Comparison of ENCODE assay signal across 22 cellular contexts in the genomic region with DNA sequence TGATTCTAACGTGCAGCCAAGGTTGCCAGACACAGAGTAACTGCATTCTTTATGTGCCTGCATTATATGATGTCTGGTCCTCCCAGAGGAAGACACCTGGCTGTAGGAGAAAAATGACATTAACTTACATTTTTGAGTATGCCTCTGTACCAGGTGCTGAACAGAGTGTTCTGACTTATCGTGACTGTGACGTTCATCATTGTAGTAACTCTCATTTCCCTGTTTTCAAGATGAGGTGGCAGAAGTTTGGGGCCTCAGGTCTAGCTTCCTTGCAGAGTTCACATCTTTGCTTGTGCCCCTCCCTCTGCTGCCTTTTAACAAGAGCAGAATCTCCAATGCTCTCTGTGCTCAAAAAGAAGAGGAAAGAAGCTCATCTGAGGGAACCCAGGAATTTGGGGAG.
DNase-seq lines count a peak whose midpoint lies in the region; ATAC-seq, FAIRE-seq and TF ChIP-seq lines count a peak whose summit lies in the region.
"Had no signal": no experiment of that assay in that cellular context is flagged by ENCODE, and none has a peak within 500 bp of the region (broad histone marks: within the 10 kb centered on the region; RNA-seq: fewer than 3 reads in every experiment).

No MANE protein-coding gene starts in this region.

- H3K4me2 ChIP-seq in OCI-LY3 (ENCODE audit: low read length) (peak overlapping the region; percentile 20), H1 (ENCODE audit: insufficient read depth in 1 of 2, low read depth in 2 of 2, low read length in 2 of 2) (no peak overlapping the region)
- H3K4me2 ChIP-seq: GM23338 had no signal

- TF ChIP-seq CTCF in OCI-LY3 (IDR thresholded peaks at IDR 0.05; ENCODE audit: low read depth, low read length) (no peak), H1 (IDR thresholded peaks at IDR 0.05; ENCODE audit: control extremely low read depth in 1 of 3, insufficient read depth in 1 of 3, low read depth in 1 of 3, low read length in 3 of 3) (no peak)

- H3K23ac ChIP-seq in H1 (ENCODE audit: insufficient read length) = no peak overlapping the region

- no peaks in the 10 kb centered on the region for H3K23me2 ChIP-seq in H1 (ENCODE audit: low read depth, low read length)

- H4K91ac ChIP-seq in H1 (replicated peaks; ENCODE audit: insufficient read length, low read length) = no peak overlapping the region

- H3K4me3 ChIP-seq in OCI-LY3 (ENCODE audit: low read length) = no peak overlapping the region
- no peak overlapping the region for H3K4me3 ChIP-seq in H1 (ENCODE audit: extremely low read depth in 1 of 4, insufficient read depth in 2 of 4, low read depth in 3 of 4, low read length in 4 of 4)
- H3K4me3 ChIP-seq: GM23338 had no signal

- ATAC-seq in GM21528 (IDR thresholded peaks at IDR 0.05; ENCODE audit: low FRiP score, unreplicated experiment) = no peak
- ATAC-seq: GM23338, HCT116 had no signal

- no peak for FAIRE-seq in H1 (lab: Jason Lieb, UNC)
- FAIRE-seq: A204.1, GM12891 had no signal

- H3K9me3 ChIP-seq in OCI-LY3 (ENCODE audit: insufficient read depth, low read length) = no peaks in the 10 kb centered on the region
- no peaks in the 10 kb centered on the region for H3K9me3 ChIP-seq in H1 (ENCODE audit: insufficient read depth in 2 of 2, low read depth in 1 of 2, low read length in 1 of 2)
- H3K9me3 ChIP-seq: BE2C had no signal

- H3K27me3 ChIP-seq in OCI-LY3 (ENCODE audit: low read depth, low read length) = no peaks in the 10 kb centered on the region
- no peaks in the 10 kb centered on the region for H3K27me3 ChIP-seq in H1 (replicated peaks in 1 of 4; ENCODE audit: control insufficient read depth in 3 of 4, extremely low read depth in 1 of 4, insufficient read depth in 3 of 4, low read length in 3 of 4)
- H3K27me3 ChIP-seq: BE2C had no signal

- H3K36me3 Mint-ChIP-seq in activated naive CD4-positive, alpha-beta T cell treated with anti-CD3 and anti-CD28 coated beads for 36 hours (ENCODE audit: low read depth) = no peaks in the 10 kb centered on the region
- H3K36me3 Mint-ChIP-seq: CD4-positive, CD25-positive, alpha-beta regulatory T cell; CD8-positive, alpha-beta memory T cell had no signal

- TF ChIP-seq RAD21 in H1 (IDR thresholded peaks at IDR 0.05 in 1 of 2, conservative IDR thresholded peaks at IDR 0.05 in 1 of 2; ENCODE audit: low read depth in 2 of 2, low read length in 2 of 2) = no peak

- H4K20me1 ChIP-seq in OCI-LY3 (ENCODE audit: insufficient read depth, low read length) (no peaks in the 10 kb centered on the region), H1 (replicated peaks in 1 of 2; ENCODE audit: control insufficient read depth in 1 of 2, insufficient read depth in 2 of 2, low read length in 2 of 2) (no peaks in the 10 kb centered on the region)

- no peak overlapping the region for H3K18ac ChIP-seq in H1 (ENCODE audit: extremely low read depth, low read length)

- no peak overlapping the region for H3K14ac ChIP-seq in H1 (ENCODE audit: insufficient read length)

- no peak overlapping the region for H2AK5ac ChIP-seq in H1 (ENCODE audit: low read depth, low read length)

- CTCF ChIA-PET in activated naive CD4-positive, alpha-beta T cell treated with anti-CD3 and anti-CD28 coated beads for 36 hours (lab: Charles Lee) = interaction anchor here (1.4 kb wide), 1 partner anchor 486 kb away, joined by 3 read pairs; no protein-coding TSS in a partner anchor
- CTCF ChIA-PET in H1 (lab: Charles Lee; ENCODE audit: partially characterized antibody) = interaction anchor here (1.1 to 1.2 kb wide), 2 partner anchors 306 to 317 kb away, joined by 3 read pairs; no protein-coding TSS in a partner anchor

- intact Hi-C loops in activated naive CD4-positive, alpha-beta T cell treated with anti-CD3 and anti-CD28 coated beads for 36 hours (cut with micrococcal nuclease) = no loop called here

- H3K4me3 Mint-ChIP-seq in activated naive CD4-positive, alpha-beta T cell treated with anti-CD3 and anti-CD28 coated beads for 36 hours = no peak overlapping the region
- H3K4me3 Mint-ChIP-seq: CD4-positive, CD25-positive, alpha-beta regulatory T cell; CD8-positive, alpha-beta memory T cell; GM23338; HFFc6 had no signal

- H3K27ac ChIP-seq in OCI-LY3 (ENCODE audit: low read length) (no peak overlapping the region), H1 (ENCODE audit: low read depth, low read length) (no peak overlapping the region)
- H3K27ac ChIP-seq: HL-60 had no signal

- H3K56ac ChIP-seq in H1 (replicated peaks; ENCODE audit: insufficient read length, low read depth, low read length) = no peak overlapping the region

- H3K27ac Mint-ChIP-seq in activated naive CD4-positive, alpha-beta T cell treated with anti-CD3 and anti-CD28 coated beads for 36 hours = no peak overlapping the region
- H3K27ac Mint-ChIP-seq: CD4-positive, CD25-positive, alpha-beta regulatory T cell; CD8-positive, alpha-beta memory T cell; GM23338; HFFc6 had no signal

- H3K9ac ChIP-seq in OCI-LY3 (ENCODE audit: low read length) (no peak overlapping the region), H1 (replicated peaks in 1 of 4; ENCODE audit: extremely low read depth in 1 of 4, low read depth in 3 of 4, low read length in 3 of 4) (no peak overlapping the region)

- peaks cover 11% of the 10 kb centered on the region for H3K4me1 ChIP-seq in OCI-LY3 (ENCODE audit: low read length)
- H3K4me1 ChIP-seq in H1 (replicated peaks in 1 of 4; ENCODE audit: control insufficient read depth in 3 of 4, insufficient read depth in 4 of 4, low read length in 3 of 4) = peaks cover 0 to 7% (median 4%) of the 10 kb centered on the region in 4 experiments; a peak in 4 of 7 replicates
- H3K4me1 ChIP-seq: BE2C had no signal

- no peak overlapping the region for H2BK15ac ChIP-seq in H1 (ENCODE audit: low read length)

- DNase-seq in activated naive CD4-positive, alpha-beta T cell treated with anti-CD3 and anti-CD28 coated beads for 36 hours = peak; percentile 7
- no peak for DNase-seq in activated naive CD4-positive, alpha-beta T cell (lab: John Stamatoyannopoulos, UW)
- DNase-seq in H1 (ENCODE audit: low read depth in 1 of 2, low spot score in 2 of 2) (no peak), NOMO-1 treated with dmso at 0.1 percent for 144 hours (lab: John Stamatoyannopoulos, UW; ENCODE audit: unreplicated experiment) (no peak)
- DNase-seq: ACHN; BE2C; C1 segment of cervical spinal cord; CD4-positive, CD25-positive, alpha-beta regulatory T cell; CD8-positive, alpha-beta memory T cell; DMS 273 treated with DMSO at 0.1 percent for 48 hours; DMS53; DND-41; EL; H7; HFFc6 had no signal

- H3K4ac ChIP-seq in H1 (replicated peaks; ENCODE audit: insufficient read length, low read depth, low read length) = no peak overlapping the region

- TF ChIP-seq EP300 in H1 (IDR thresholded peaks at IDR 0.05; ENCODE audit: borderline replicate concordance in 1 of 2, low read depth in 2 of 2, low read length in 2 of 2) = no peak

- H4K8ac ChIP-seq in H1 (ENCODE audit: extremely low read depth, insufficient read depth, low read length) = no peak overlapping the region

- 90% methylated on average over 3 of the region's 3 CpGs; no CpG with 5 or more reads in 1 of the 2 experiments for WGBS in H1 (ENCODE audit: extremely low coverage in 1 of 2, insufficient coverage in 1 of 2, insufficient read length in 1 of 2, insufficient replicate concordance in 2 of 2, low coverage in 1 of 2, low lambda C conversion rate in 2 of 2, missing lambda C conversion rate in 1 of 2), 2 experiments

- no peaks in the 10 kb centered on the region for H3K9me3 Mint-ChIP-seq in activated naive CD4-positive, alpha-beta T cell treated with anti-CD3 and anti-CD28 coated beads for 36 hours
- H3K9me3 Mint-ChIP-seq: CD8-positive, alpha-beta memory T cell; GM23338 had no signal

- no peak for TF ChIP-seq POLR2A in H1 (IDR thresholded peaks at IDR 0.05; ENCODE audit: control extremely low read depth in 1 of 2, low read depth in 2 of 2, low read length in 2 of 2)

- no peak overlapping the region for H2BK20ac ChIP-seq in H1 (ENCODE audit: low read length)

- H3K79me1 ChIP-seq in H1 (ENCODE audit: low read depth, low read length) = no peaks in the 10 kb centered on the region

- no peaks in the 10 kb centered on the region for H3K79me2 ChIP-seq in OCI-LY3 (ENCODE audit: low read length)
- no peaks in the 10 kb centered on the region for H3K79me2 ChIP-seq in H1 (ENCODE audit: control insufficient read depth in 1 of 2, insufficient read depth in 2 of 2, low read length in 2 of 2)

- H2BK5ac ChIP-seq in H1 (ENCODE audit: low read depth, low read length) = no peak overlapping the region

- H3K36me3 ChIP-seq in OCI-LY3 (replicated peaks; ENCODE audit: low read depth, low read length) = no peaks in the 10 kb centered on the region
- no peaks in the 10 kb centered on the region for H3K36me3 ChIP-seq in H1 (ENCODE audit: control insufficient read depth in 2 of 4, insufficient read depth in 4 of 4, low read length in 3 of 4)
- H3K36me3 ChIP-seq: BE2C had no signal

- POLR2A ChIA-PET in H1 (lab: Charles Lee; ENCODE audit: partially characterized antibody) = no interaction called here

- no peaks in the 10 kb centered on the region for H3K4me1 Mint-ChIP-seq in activated naive CD4-positive, alpha-beta T cell treated with anti-CD3 and anti-CD28 coated beads for 36 hours (ENCODE audit: low read depth)
- H3K4me1 Mint-ChIP-seq: CD4-positive, CD25-positive, alpha-beta regulatory T cell; CD8-positive, alpha-beta memory T cell had no signal

- H4K5ac ChIP-seq in H1 (ENCODE audit: insufficient read length, low read depth, low read length) = no peak overlapping the region

- peaks cover 21% of the 10 kb centered on the region for H3K27me3 Mint-ChIP-seq in activated naive CD4-positive, alpha-beta T cell treated with anti-CD3 and anti-CD28 coated beads for 36 hours (ENCODE audit: low read depth)
- H3K27me3 Mint-ChIP-seq: CD4-positive, CD25-positive, alpha-beta regulatory T cell had no signal

- no peak overlapping the region for H2BK120ac ChIP-seq in H1 (replicated peaks; ENCODE audit: low read depth, low read length)

- H2BK12ac ChIP-seq in H1 (ENCODE audit: low read depth, low read length) = peak overlapping the region; percentile 21; the same call in 1 of the 2 replicates

- H2AFZ ChIP-seq in OCI-LY3 (ENCODE audit: low read depth, low read length) (no peak overlapping the region), H1 (ENCODE audit: low read length) (no peak overlapping the region)
- H2AFZ ChIP-seq: GM23338 had no signal

TF ChIP-seq in H1, 55 proteins besides CTCF, POLR2A, EP300 and RAD21 (continues in another document):
- TF ChIP-seq SP4 (IDR thresholded peaks at IDR 0.05; ENCODE audit: low read length) (no peak), KDM5A (IDR thresholded peaks at IDR 0.05; ENCODE audit: low read length) (no peak), GTF2F1 (IDR thresholded peaks at IDR 0.05; ENCODE audit: borderline replicate concordance, low read depth, low read length) (no peak), MAFK (IDR thresholded peaks at IDR 0.05; ENCODE audit: low read depth, low read length) (no peak), POLR2AphosphoS5 (IDR thresholded peaks at IDR 0.05; ENCODE audit: low read depth, low read length) (no peak)
- TF ChIP-seq, protein P1, sequence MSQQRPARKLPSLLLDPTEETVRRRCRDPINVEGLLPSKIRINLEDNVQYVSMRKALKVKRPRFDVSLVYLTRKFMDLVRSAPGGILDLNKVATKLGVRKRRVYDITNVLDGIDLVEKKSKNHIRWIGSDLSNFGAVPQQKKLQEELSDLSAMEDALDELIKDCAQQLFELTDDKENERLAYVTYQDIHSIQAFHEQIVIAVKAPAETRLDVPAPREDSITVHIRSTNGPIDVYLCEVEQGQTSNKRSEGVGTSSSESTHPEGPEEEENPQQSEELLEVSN (IDR thresholded peaks at IDR 0.05) = no peak
